Comparison of ENCODE assay signal across 8 cellular contexts in the genomic region with DNA sequence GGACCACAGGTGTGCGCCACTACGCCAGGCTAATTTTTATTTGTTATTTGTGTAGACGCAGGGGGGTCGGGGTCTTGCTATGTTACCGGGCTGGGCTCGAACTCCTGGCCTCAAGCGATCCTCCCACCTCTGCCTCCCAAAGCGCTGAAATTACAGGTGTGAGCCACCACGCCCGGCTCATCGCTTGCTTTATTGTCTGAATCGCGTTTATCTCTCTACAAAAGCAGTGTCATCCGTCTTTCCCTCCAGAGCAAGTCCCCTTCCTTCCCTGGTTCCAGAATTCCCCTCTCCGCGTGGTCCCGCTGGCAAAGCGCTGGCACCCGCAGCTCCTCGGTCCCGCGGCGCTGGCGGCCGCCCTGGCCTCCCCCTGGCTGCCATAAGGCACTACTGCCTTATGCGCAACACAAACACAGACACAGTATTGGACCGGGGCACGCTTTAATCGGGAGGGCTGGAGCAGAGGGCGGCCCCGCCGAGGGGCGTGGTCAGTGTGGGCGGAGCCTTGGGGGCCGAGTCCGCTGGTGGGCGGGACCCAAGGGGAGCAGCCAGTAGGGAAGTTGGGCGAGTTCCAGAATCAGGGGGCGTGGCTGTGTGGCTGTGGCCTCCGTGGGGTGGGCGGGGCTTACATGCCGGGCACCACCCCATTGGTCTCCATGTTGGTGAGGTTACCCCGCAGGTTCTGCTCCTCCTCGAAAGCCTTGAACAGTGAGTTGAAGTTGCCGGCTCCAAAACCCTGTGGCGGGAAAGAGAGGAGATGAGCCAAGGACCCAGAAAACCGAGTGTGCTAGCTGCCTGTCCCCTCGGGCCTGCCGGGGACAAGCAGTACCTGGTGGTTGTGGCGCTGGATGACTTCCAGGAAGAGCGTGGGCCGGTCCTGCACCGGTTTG. TPM values are rescaled to one million over a fixed set of nuclear protein-coding genes. Genes with fewer than 3 reads are reported as not detected.
DNase-seq lines count a peak whose midpoint lies in the region; ATAC-seq, FAIRE-seq and TF ChIP-seq lines count a peak whose summit lies in the region.

No MANE protein-coding gene starts in this region.

- peak overlapping the region; percentile 96 for H3K27ac Mint-ChIP-seq in mesothelial cell of epicardium

- FAIRE-seq in endometrium (lab: Jason Lieb, UNC): peak; percentile 86

- H3K4me3 Mint-ChIP-seq in mesothelial cell of epicardium: peak overlapping the region; percentile 96

- no peaks in the 10 kb centered on the region for H3K9me3 Mint-ChIP-seq in mesothelial cell of epicardium

- H3K27me3 Mint-ChIP-seq in mesothelial cell of epicardium (ENCODE audit: low read depth): no peaks in the 10 kb centered on the region

- H3K36me3 Mint-ChIP-seq in mesothelial cell of epicardium: no peaks in the 10 kb centered on the region

- ATAC-seq in GM19467 (IDR thresholded peaks at IDR 0.05; ENCODE audit: unreplicated experiment): peak; percentile 92

- peak; percentile 99 for DNase-seq in COLO668 (lab: John Stamatoyannopoulos, UW; ENCODE audit: unreplicated experiment)
- peak; percentile 79 for DNase-seq in HS-5 (ENCODE audit: low read depth)
- peak; percentile 97 to 98 for DNase-seq in NOMO-1 (lab: John Stamatoyannopoulos, UW; ENCODE audit: unreplicated experiment in 2 of 2)
- peak; percentile 99 for DNase-seq in activated CD8-positive, alpha-beta memory T cell treated with anti-CD3 and anti-CD28 coated beads, Interleukin-2, amount 50 U/mL, for 1 hour (ENCODE audit: extremely low read depth)
- peak; percentile 100 for DNase-seq in mesothelial cell of epicardium (ENCODE audit: low spot score in 2 of 2, unreplicated experiment in 2 of 2)
- DNase-seq in stimulated activated CD8-positive, alpha-beta memory T cell treated with anti-CD3 and anti-CD28 coated beads, Interleukin-15, amount 100 ng/mL, for 4 hours (ENCODE audit: low read depth in 2 of 2): peak; percentile 98

- TF ChIP-seq CTCF in mesothelial cell of epicardium (IDR thresholded peaks at IDR 0.05; ENCODE audit: unreplicated experiment): no peak

- peaks cover 18% of the 10 kb centered on the region for H3K4me1 Mint-ChIP-seq in mesothelial cell of epicardium

RNA-seq across cellular contexts. Expression of a gene that starts 19.3 kb away (rescaled TPM):
- 0.16 TPM in 1 of 3 replicates, not detected in the others for total RNA-seq in mesothelial cell of epicardium

RNA-seq across cellular contexts. Expression of a gene that starts 35.5 kb away (rescaled TPM):
- total RNA-seq in mesothelial cell of epicardium: 26.5 to 27.2 TPM (median 26.8 TPM) in 3 replicates

RNA-seq across cellular contexts. Expression of a gene that starts 45.9 kb away (rescaled TPM):
- total RNA-seq in mesothelial cell of epicardium: 33.0 to 37.8 TPM (median 33.8 TPM) in 3 replicates

RNA-seq across cellular contexts. Expression of a gene that starts 49.2 kb away (rescaled TPM):
- total RNA-seq in mesothelial cell of epicardium: 34.1 to 38.6 TPM (median 36.3 TPM) in 3 replicates

Comparison
In these comparisons a context has a peak if more than half of its experiments do, and no peak if none do; other contexts are left out.
1. Peak in every context shown above with its lines: DNase-seq and ATAC-seq.